Comparison of ENCODE assay signal across 8 cellular contexts in genomic region chr4:169612869-169613859, GRCh38.
DNase-seq lines count a peak whose midpoint lies in the region; ATAC-seq, FAIRE-seq and TF ChIP-seq lines count a peak whose summit lies in the region.

No MANE protein-coding gene starts in this region.

- ATAC-seq in HG03039 (IDR thresholded peaks at IDR 0.05; ENCODE audit: unreplicated experiment): peak; percentile 31

- no peaks in the 10 kb centered on the region for H3K9me3 ChIP-seq in iPS-18c (ENCODE audit: control insufficient read depth, insufficient read depth, low read length)

- DNase-seq in activated gamma-delta T cell treated with Interleukin-2 at 50 U/mL for 16 hours (peak; percentile 69), activated gamma-delta T cell (lab: John Stamatoyannopoulos, UW) (no peak), NCI-H2029 treated with DMSO at 0.1 percent for 48 hours (lab: John Stamatoyannopoulos, UW) (peak; percentile 14), brain microvascular endothelial cell (peak; percentile 82), skeletal muscle cell (ENCODE audit: low read depth) (no peak)

- peak; percentile 51 for FAIRE-seq in TTC549 (lab: Jason Lieb, UNC)

- no peaks in the 10 kb centered on the region for H3K27me3 ChIP-seq in brain microvascular endothelial cell (replicated peaks)

- H3K27ac ChIP-seq in brain microvascular endothelial cell: peak overlapping the region; percentile 95

- in situ Hi-C loops in brain microvascular endothelial cell (cut with HindIII; ENCODE audit: low pct_ligation_motif_present, low sequenced_read_pairs): no loop called here

- no peaks in the 10 kb centered on the region for H3K36me3 ChIP-seq in brain microvascular endothelial cell (replicated peaks)

- peak overlapping the region; percentile 94 for H3K4me3 ChIP-seq in brain microvascular endothelial cell (ENCODE audit: low read depth, low read length)
- peak overlapping the region; percentile 36; the same call in 1 of the 2 replicates for H3K4me3 ChIP-seq in iPS-18c (ENCODE audit: insufficient read depth, low read depth, low read length)
- H3K4me3 ChIP-seq in skeletal muscle cell (ENCODE audit: low read depth, low read length): peak overlapping the region; percentile 89

- TF ChIP-seq CTCF in brain microvascular endothelial cell (IDR thresholded peaks at IDR 0.05; ENCODE audit: low read depth, low read length, missing control alignments): peak; percentile 85

Comparison
In these comparisons a context has a peak if more than half of its experiments do, and no peak if none do; other contexts are left out.
1. DNase-seq: peak in activated gamma-delta T cell treated with Interleukin-2 at 50 U/mL for 16 hours (single experiment), NCI-H2029 treated with DMSO at 0.1 percent for 48 hours (single experiment) and brain microvascular endothelial cell (single experiment); none in activated gamma-delta T cell (single experiment) and skeletal muscle cell (single experiment).
2. H3K4me3 ChIP-seq: peak in every context shown above with its lines; median percentile 94 in brain microvascular endothelial cell; 89 in skeletal muscle cell; 36 in iPS-18c.